In the genomic region with DNA sequence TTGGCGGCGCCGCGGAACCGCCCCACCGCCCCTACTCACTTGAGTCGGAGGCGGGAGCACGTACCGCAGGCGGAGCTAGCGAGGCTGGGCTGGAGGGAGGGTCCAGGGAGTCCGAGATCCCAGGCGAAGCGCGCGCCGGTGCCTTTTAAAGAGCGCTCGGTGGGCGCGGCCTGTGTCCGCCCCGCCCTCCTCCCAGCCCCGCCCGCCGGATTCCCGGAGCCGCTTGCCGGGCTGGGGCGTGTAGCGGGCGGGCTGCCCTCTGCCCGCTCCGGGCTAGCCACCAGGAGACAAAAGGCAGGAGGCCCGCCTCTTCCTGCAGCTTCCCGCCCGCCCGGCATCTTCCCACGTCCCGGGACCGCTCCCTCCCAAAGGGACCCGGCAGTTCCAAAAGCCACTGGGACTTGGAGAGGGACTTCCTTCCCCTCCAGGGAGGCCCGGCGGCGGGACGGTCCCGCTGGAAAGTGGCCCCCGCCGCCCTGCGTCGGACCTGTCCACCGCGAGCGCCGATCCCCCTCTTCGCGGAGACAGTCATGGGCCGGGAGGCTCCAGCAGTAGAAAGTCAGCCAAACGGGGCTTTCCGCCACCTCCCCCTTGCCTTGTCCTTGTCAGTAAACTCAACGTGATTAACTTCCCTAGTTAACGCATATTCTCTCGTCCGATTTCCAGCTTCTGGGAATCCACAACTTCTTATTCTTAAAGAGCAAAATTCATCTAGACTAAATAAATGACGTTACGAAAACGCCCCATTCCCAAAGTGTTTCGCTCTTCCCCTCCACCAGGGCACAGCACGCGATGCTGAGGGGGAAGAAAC, we compare ENCODE assay signal across 8 cellular contexts. TPM values are rescaled to one million over a fixed set of nuclear protein-coding genes. Genes with fewer than 3 reads are reported as not detected.
DNase-seq lines count a peak whose midpoint lies in the region; ATAC-seq, FAIRE-seq and TF ChIP-seq lines count a peak whose summit lies in the region.

A gene (minus strand): TSS at position 121 of the 811 bp plus-strand sequence. CDS start 12,759 bp downstream, outside the sequence.

- no peaks in the 10 kb centered on the region for H3K36me3 ChIP-seq in HCT116 (ENCODE audit: control insufficient read depth in 1 of 2, insufficient read depth in 2 of 2, low read length in 2 of 2)
- H3K36me3 ChIP-seq in cardiac muscle cell, result no peaks in the 10 kb centered on the region
- H3K36me3 ChIP-seq in pancreas, result no peaks in the 10 kb centered on the region
- H3K36me3 ChIP-seq in transverse colon, result no peaks in the 10 kb centered on the region

- H3K27ac ChIP-seq in HCT116 (ENCODE audit: low read depth, low read length) (peak within 1 kb of the TSS; percentile 63), cardiac muscle cell (peak within 1 kb of the TSS; percentile 95), pancreas (peak within 1 kb of the TSS; percentile 35 to 72 (median 56)), transverse colon (peak within 1 kb of the TSS; percentile 76 to 86 (median 82))

- intact Hi-C loops in HCT116 (cut with micrococcal nuclease) (loop anchor here (2.0 kb wide), 1 partner anchor 114 kb away; a partner anchor contains a TSS), pancreas (cut with DNase I) (no loop called here), transverse colon (cut with DNase I; ENCODE audit: low total_unique reads) (no loop called here)

- TF ChIP-seq CTCF in HCT116 (IDR thresholded peaks at IDR 0.05 in 2 of 3, conservative IDR thresholded peaks at IDR 0.05 in 1 of 3; ENCODE audit: borderline replicate concordance in 1 of 3, insufficient read depth in 1 of 3, low read depth in 2 of 3, low read length in 2 of 3), result peak in 2 of 3 experiments; percentile 20 to 25; a peak in 3 of 6 replicates
- peak; percentile 36 for TF ChIP-seq CTCF in cardiac muscle cell (IDR thresholded peaks at IDR 0.05; ENCODE audit: low read depth, low read length)
- no peak for TF ChIP-seq CTCF in pancreas (IDR thresholded peaks at IDR 0.05)
- TF ChIP-seq CTCF in transverse colon (IDR thresholded peaks at IDR 0.05), result peak in 2 of 5 experiments; percentile 9 to 18

- H3K9me3 Mint-ChIP-seq in activated naive CD8-positive, alpha-beta T cell treated with anti-CD3 and anti-CD28 coated beads, Interleukin-2, amount 50 U/mL, for 24 hours, result no peaks in the 10 kb centered on the region

- TF ChIP-seq RAD21 in HCT116 (IDR thresholded peaks at IDR 0.05; ENCODE audit: low read depth), result no peak

- DNase-seq in GM04504 (ENCODE audit: low read depth) (peak; percentile 79), HCT116 (ENCODE audit: low read depth, low spot score) (peak; percentile 75), NCI-H1048 (lab: John Stamatoyannopoulos, UW) (peak; percentile 60), SKM-1 (lab: John Stamatoyannopoulos, UW; ENCODE audit: unreplicated experiment) (peak; percentile 11), cardiac muscle cell (ENCODE audit: low read depth in 1 of 2, low spot score in 1 of 2) (peak; percentile 90 to 98), pancreas (peak; percentile 84 to 97 (median 90)), transverse colon (peak; percentile 88)
- DNase-seq in activated naive CD8-positive, alpha-beta T cell treated with anti-CD3 and anti-CD28 coated beads, Interleukin-2, amount 50 U/mL, for 24 hours, result peak; percentile 77

- POLR2A ChIA-PET in HCT116 (lab: Charles Lee), result interaction anchor here (0.7 to 1.7 kb wide), 4 partner anchors 8 to 132 kb away, joined by 3 to 4 read pairs (median 4); no protein-coding TSS in a partner anchor

- H3K4me2 ChIP-seq in HCT116 (ENCODE audit: low read length), result peak within 1 kb of the TSS; percentile 92

- TSS peak; percentile 75 for BruUV-seq in HCT116 (replicated peaks; lab: Mats Ljungman, UMichigan)

- H3K9me2 ChIP-seq in HCT116 (ENCODE audit: insufficient read depth), result no peaks in the 10 kb centered on the region

- no peak for TF ChIP-seq EP300 in transverse colon (IDR thresholded peaks at IDR 0.05; ENCODE audit: low read depth)

- peaks cover 4 to 27% of the 10 kb centered on the region in 2 experiments; a peak in 3 of 4 replicates for H3K4me1 ChIP-seq in HCT116 (ENCODE audit: control insufficient read depth in 1 of 2, insufficient read depth in 2 of 2, low read length in 2 of 2)
- peaks cover 48% of the 10 kb centered on the region for H3K4me1 ChIP-seq in cardiac muscle cell (ENCODE audit: low read depth)
- no peaks in the 10 kb centered on the region for H3K4me1 ChIP-seq in pancreas
- H3K4me1 ChIP-seq in transverse colon, result peaks cover 3 to 18% (median 9%) of the 10 kb centered on the region in 4 donors

- CTCF ChIA-PET in HCT116 (lab: Charles Lee), result interaction anchor here (1.0 kb wide), 1 partner anchor 132 kb away, joined by 6 read pairs; no protein-coding TSS in a partner anchor

- H2AFZ ChIP-seq in HCT116 (ENCODE audit: low read depth, low read length, poor library complexity, severe bottlenecking), result peak within 1 kb of the TSS; percentile 89

- ATAC-seq in HCT116 (peak; percentile 91), pancreas (peak; percentile 95 to 98 (median 98))
- ATAC-seq in activated naive CD8-positive, alpha-beta T cell treated with anti-CD3 and anti-CD28 coated beads, Interleukin-2, amount 50 U/mL, for 24 hours, result peak; percentile 92

- in situ Hi-C loops in transverse colon (cut with MboI; ENCODE audit: low pct_ligation_motif_present in 1 of 4, low pct_unique_long_range_greater_than_20kb in 1 of 4, low sequenced_read_pairs in 3 of 4), result no loop called here

- FAIRE-seq in pancreas (lab: Jason Lieb, UNC), result no peak

- no peaks in the 10 kb centered on the region for H4K20me1 ChIP-seq in HCT116 (ENCODE audit: insufficient read depth)

- H3K27me3 ChIP-seq in HCT116 (ENCODE audit: insufficient read depth, low read length) (no peaks in the 10 kb centered on the region), cardiac muscle cell (no peaks in the 10 kb centered on the region), pancreas (no peaks in the 10 kb centered on the region), transverse colon (peaks cover 38% of the 10 kb centered on the region)

- peaks cover 9% of the 10 kb centered on the region for H3K4me1 Mint-ChIP-seq in activated naive CD8-positive, alpha-beta T cell treated with anti-CD3 and anti-CD28 coated beads, Interleukin-2, amount 50 U/mL, for 24 hours

- H3K27me3 Mint-ChIP-seq in activated naive CD8-positive, alpha-beta T cell treated with anti-CD3 and anti-CD28 coated beads, Interleukin-2, amount 50 U/mL, for 24 hours, result peaks cover 55% of the 10 kb centered on the region

- peak within 1 kb of the TSS; percentile 76 for H3K9ac ChIP-seq in HCT116 (ENCODE audit: low read length)

- 1 to 3% methylated on average over 66 to 71 of the region's 71 CpGs for WGBS in pancreas, 2 donors
- WGBS in transverse colon (ENCODE audit: low coverage in 1 of 2), 2 donors, result 3 to 13% methylated on average over 8 to 39 of the region's 71 CpGs

- H3K27ac Mint-ChIP-seq in activated naive CD8-positive, alpha-beta T cell treated with anti-CD3 and anti-CD28 coated beads, Interleukin-2, amount 50 U/mL, for 24 hours, result no peak within 1 kb of the TSS

- H3K79me2 ChIP-seq in HCT116 (ENCODE audit: insufficient read depth, low read length), result no peaks in the 10 kb centered on the region

- peak within 1 kb of the TSS; percentile 83 for H3K4me3 Mint-ChIP-seq in activated naive CD8-positive, alpha-beta T cell treated with anti-CD3 and anti-CD28 coated beads, Interleukin-2, amount 50 U/mL, for 24 hours

- RAD21 ChIA-PET in HCT116 (lab: Charles Lee; ENCODE audit: low non-redundant PET in 1 of 2, low total read pairs in 2 of 2, uncharacterized antibody in 2 of 2, unreplicated experiment in 2 of 2), result no interaction called here

- H3K36me3 Mint-ChIP-seq in activated naive CD8-positive, alpha-beta T cell treated with anti-CD3 and anti-CD28 coated beads, Interleukin-2, amount 50 U/mL, for 24 hours (ENCODE audit: low read depth), result no peaks in the 10 kb centered on the region

- H3K4me3 ChIP-seq in HCT116 (replicated peaks in 1 of 2; ENCODE audit: low read depth in 1 of 2, low read length in 2 of 2), result peak within 1 kb of the TSS; percentile 70 to 77
- peak within 1 kb of the TSS; percentile 83 for H3K4me3 ChIP-seq in cardiac muscle cell
- peak within 1 kb of the TSS; percentile 34 to 66 (median 65) for H3K4me3 ChIP-seq in pancreas
- H3K4me3 ChIP-seq in transverse colon, result peak within 1 kb of the TSS; percentile 55 to 85 (median 63)

- TF ChIP-seq POLR2A in HCT116 (IDR thresholded peaks at IDR 0.05; ENCODE audit: borderline replicate concordance, extremely low read depth, insufficient read depth, insufficient read length), result peak; percentile 91
- TF ChIP-seq POLR2A in transverse colon (IDR thresholded peaks at IDR 0.05), result peak; percentile 58

- H3K9me3 ChIP-seq in HCT116 (ENCODE audit: control insufficient read depth in 1 of 2, insufficient read depth in 1 of 2, low read depth in 1 of 2, low read length in 2 of 2) (no peaks in the 10 kb centered on the region), cardiac muscle cell (ENCODE audit: low read depth) (no peaks in the 10 kb centered on the region), pancreas (no peaks in the 10 kb centered on the region), transverse colon (no peaks in the 10 kb centered on the region)

TF ChIP-seq in HCT116, 20 proteins besides CTCF, POLR2A, EP300 and RAD21 (continues in another document):
- TF ChIP-seq POLR2AphosphoS5 (IDR thresholded peaks at IDR 0.05; ENCODE audit: low read depth, low read length) (peak; percentile 92), TCF7L2 (IDR thresholded peaks at IDR 0.05; ENCODE audit: borderline replicate concordance, extremely low read depth, insufficient read depth, insufficient read length) (peak; percentile 31), CEBPB (IDR thresholded peaks at IDR 0.05; ENCODE audit: low read depth) (no peak), EZH2 (IDR thresholded peaks at IDR 0.05) (no peak), EGR1 (IDR thresholded peaks at IDR 0.05; ENCODE audit: low read depth) (no peak), CBX3 (IDR thresholded peaks at IDR 0.05; ENCODE audit: low read depth) (0 out of 2 replicates have a peak, but pooled peaks have one; percentile 20), YY1 (IDR thresholded peaks at IDR 0.05; ENCODE audit: extremely low read depth, insufficient replicate concordance, low read depth, low read length) (no peak), SIN3A (IDR thresholded peaks at IDR 0.05; ENCODE audit: low read depth) (no peak)
- TF ChIP-seq, protein P1, sequence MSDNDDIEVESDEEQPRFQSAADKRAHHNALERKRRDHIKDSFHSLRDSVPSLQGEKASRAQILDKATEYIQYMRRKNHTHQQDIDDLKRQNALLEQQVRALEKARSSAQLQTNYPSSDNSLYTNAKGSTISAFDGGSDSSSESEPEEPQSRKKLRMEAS (IDR thresholded peaks at IDR 0.05), result peak; percentile 55

RNA-seq across cellular contexts. Expression of the gene that starts here (rescaled TPM):
- total RNA-seq in HCT116 (2021; ENCODE audit: unreplicated experiment) (36.1 TPM), cardiac muscle cell (257 and 295 TPM in 2 replicates), pancreas (10 to 100 TPM in 1 of 6 donors, 1 to 10 TPM in 5; 3.1 to 12.6 (median 7.6) TPM), transverse colon (1 to 10 TPM; 1.9 to 9.6 (median 8.3) TPM)
- polyA plus RNA-seq in HCT116 (2012), result 44.8 and 66.4 TPM in 2 replicates
- polyA plus RNA-seq in cardiac muscle cell (420 and 558 TPM in 2 replicates), pancreas (10 to 100 TPM in 1 of 2 donors, 1 to 10 TPM in 1; 6.5 to 20.0 TPM)

Comparison
In these comparisons a context has a peak if more than half of its experiments do, and no peak if none do; other contexts are left out.
1. Peak in every context shown above with its lines: DNase-seq, ATAC-seq, H3K4me3 ChIP-seq and H3K27ac ChIP-seq.
2. RNA of the gene that starts here (polyA plus RNA-seq): 420 to 558 TPM in cardiac muscle cell; 6.5 to 20.0 TPM in pancreas; every median in the first group is over 10 times any median in the second.
3. DNase-seq: peak in every context shown above with its lines; median percentile 94 in cardiac muscle cell; 90 in pancreas; 88 in transverse colon; 79 in GM04504; 77 in activated naive CD8-positive, alpha-beta T cell treated with anti-CD3 and anti-CD28 coated beads, Interleukin-2, amount 50 U/mL, for 24 hours; 75 in HCT116; 60 in NCI-H1048; 11 in SKM-1.
4. CTCF ChIP-seq: peak in HCT116 (2 of 3) and cardiac muscle cell (single experiment); none in pancreas (0 of 4).